34 cellular contexts compared by ENCODE assay signal in the genomic region with DNA sequence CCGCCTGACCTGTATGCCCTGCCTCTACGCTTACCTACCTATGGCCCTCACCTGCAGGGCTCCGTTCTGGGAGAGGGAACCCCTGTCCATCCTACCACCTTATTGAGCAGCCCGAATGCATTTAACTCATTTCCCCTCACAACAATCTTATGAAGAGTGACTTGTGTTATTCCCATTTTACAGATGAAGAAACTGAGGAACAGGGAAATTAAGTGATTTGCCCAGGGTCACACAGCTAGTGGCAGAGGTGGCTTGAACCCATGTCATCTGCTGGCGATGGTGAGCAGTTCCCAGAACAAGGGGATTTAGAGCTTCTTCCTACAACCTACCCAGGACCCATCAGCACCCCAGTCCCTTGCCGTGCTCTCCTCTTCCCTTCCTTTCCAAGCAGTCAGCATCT. TPM values are rescaled to one million over a fixed set of nuclear protein-coding genes. Genes with fewer than 3 reads are reported as not detected.
"Had no signal": no experiment of that assay in that cellular context is flagged by ENCODE, and none has a peak within 500 bp of the region (broad histone marks: within the 10 kb centered on the region; RNA-seq: fewer than 3 reads in every experiment).

No MANE protein-coding gene starts in this region.

- H3K4me2 ChIP-seq: smooth muscle cell had no signal

- H3K79me2 ChIP-seq: parathyroid adenoma had no signal

- FAIRE-seq: urothelium cell line had no signal

- H2AFZ ChIP-seq: parathyroid adenoma had no signal

- H3K27ac ChIP-seq: ovary, parathyroid adenoma, psoas muscle, skin epidermis, spleen, suprapubic skin, testis, tibial artery, transverse colon, upper lobe of left lung, vagina had no signal

- ATAC-seq: naive thymus-derived CD8-positive, alpha-beta T cell; psoas muscle; sciatic nerve; stimulated activated memory B cell treated with anti-CD40 and anti-IgM and Interleukin-4, amounts not matched to agents 10 μg/mL and 1 μg/mL and 100 μg/mL, for 72 hours; stimulated activated naive CD8-positive, alpha-beta T cell treated with anti-CD3 and anti-CD28 coated beads, Interleukin-15, amount 100 ng/mL, for 72 hours; stimulated activated naive CD8-positive, alpha-beta T cell treated with anti-CD3 and anti-CD28 coated beads, Interleukin-15, Interleukin-2, amounts not matched to agents 100 U/mL and 50 U/mL, for 24 hours had no signal

- H3K9ac ChIP-seq: parathyroid adenoma had no signal

- DNase-seq: naive B cell; naive thymus-derived CD8-positive, alpha-beta T cell; nephron progenitor cell; occipital lobe; ovary; posterior cingulate gyrus; psoas muscle; right cardiac atrium; spleen; stimulated activated CD4-positive, alpha-beta T cell treated with anti-CD3 and anti-CD28 coated beads, Interleukin-12 subunit alpha, Interleukin-12 subunit beta, amount 100 ng/mL, for 4 hours; stimulated activated CD4-positive, alpha-beta T cell treated with anti-CD3 and anti-CD28 coated beads, Interleukin-1b, Interleukin-23, amount 100 ng/mL, for 48 hours; stimulated activated CD4-positive, alpha-beta T cell treated with anti-CD3 and anti-CD28 coated beads, Interleukin-4, amount 100 ng/mL, for 1 hour; stimulated activated CD4-positive, alpha-beta T cell treated with anti-CD3 and anti-CD28 coated beads, Interleukin-4, amount 100 ng/mL, for 4 hours; stimulated activated CD8-positive, alpha-beta memory T cell treated with anti-CD3 and anti-CD28 coated beads, Interleukin-4, amount 100 ng/mL, for 48 hours; stimulated activated naive CD4-positive, alpha-beta T cell; stimulated activated naive CD8-positive, alpha-beta T cell treated with anti-CD3 and anti-CD28 coated beads, Interleukin-15, amount 100 ng/mL, for 72 hours; stimulated activated naive CD8-positive, alpha-beta T cell treated with anti-CD3 and anti-CD28 coated beads, Interleukin-15, Interleukin-2, amounts not matched to agents 100 U/mL and 50 U/mL, for 24 hours; substantia nigra; testis; tibial artery; transverse colon; upper lobe of left lung had no signal

- H3K4me1 Mint-ChIP-seq: naive B cell; naive thymus-derived CD8-positive, alpha-beta T cell; stimulated activated memory B cell treated with anti-CD40 and anti-IgM and Interleukin-4, amounts not matched to agents 10 μg/mL and 1 μg/mL and 100 μg/mL, for 72 hours; stimulated activated naive CD8-positive, alpha-beta T cell treated with anti-CD3 and anti-CD28 coated beads, Interleukin-15, amount 100 ng/mL, for 72 hours had no signal

- H3K27me3 Mint-ChIP-seq: naive B cell; stimulated activated memory B cell treated with anti-CD40 and anti-IgM and Interleukin-4, amounts not matched to agents 10 μg/mL and 1 μg/mL and 100 μg/mL, for 72 hours; stimulated activated naive CD8-positive, alpha-beta T cell treated with anti-CD3 and anti-CD28 coated beads, Interleukin-15, amount 100 ng/mL, for 72 hours had no signal

- H3K27ac Mint-ChIP-seq: progenitor cell of endocrine pancreas; stimulated activated memory B cell treated with anti-CD40 and anti-IgM and Interleukin-4, amounts not matched to agents 10 μg/mL and 1 μg/mL and 100 μg/mL, for 72 hours had no signal

- H3K9me3 ChIP-seq: ovary, psoas muscle, suprapubic skin, testis, transverse colon, upper lobe of left lung, vagina had no signal

- H3K4me1 ChIP-seq: parathyroid adenoma, psoas muscle, spleen, suprapubic skin, testis, tibial artery, transverse colon, upper lobe of left lung, vagina had no signal

- H3K4me3 ChIP-seq: ovary, psoas muscle, skin epidermis, smooth muscle cell, spleen, suprapubic skin, testis, tibial artery, transverse colon, upper lobe of left lung, vagina had no signal

- H3K27me3 ChIP-seq: ovary, spleen, testis, transverse colon, upper lobe of left lung, vagina had no signal

- H3K36me3 ChIP-seq: ovary, spleen, suprapubic skin, tibial artery, transverse colon, upper lobe of left lung, vagina had no signal

- H3K36me3 Mint-ChIP-seq: stimulated activated memory B cell treated with anti-CD40 and anti-IgM and Interleukin-4, amounts not matched to agents 10 μg/mL and 1 μg/mL and 100 μg/mL, for 72 hours had no signal

- H3K4me3 Mint-ChIP-seq: naive B cell; naive thymus-derived CD8-positive, alpha-beta T cell; neural crest cell; stimulated activated memory B cell treated with anti-CD40 and anti-IgM and Interleukin-4, amounts not matched to agents 10 μg/mL and 1 μg/mL and 100 μg/mL, for 72 hours; stimulated activated naive CD8-positive, alpha-beta T cell treated with anti-CD3 and anti-CD28 coated beads, Interleukin-15, amount 100 ng/mL, for 72 hours had no signal

RNA-seq across cellular contexts. Expression of a gene that starts 42.3 kb away (rescaled TPM):
- total RNA-seq: naive thymus-derived CD8-positive, alpha-beta T cell; neural crest cell; osteoblast; psoas muscle; renal cortical epithelial cell; right cardiac atrium; suprapubic skin; vagina had no signal
- polyA plus RNA-seq: right cardiac atrium had no signal
